1 cellular context compared by ENCODE assay signal in the genomic region with DNA sequence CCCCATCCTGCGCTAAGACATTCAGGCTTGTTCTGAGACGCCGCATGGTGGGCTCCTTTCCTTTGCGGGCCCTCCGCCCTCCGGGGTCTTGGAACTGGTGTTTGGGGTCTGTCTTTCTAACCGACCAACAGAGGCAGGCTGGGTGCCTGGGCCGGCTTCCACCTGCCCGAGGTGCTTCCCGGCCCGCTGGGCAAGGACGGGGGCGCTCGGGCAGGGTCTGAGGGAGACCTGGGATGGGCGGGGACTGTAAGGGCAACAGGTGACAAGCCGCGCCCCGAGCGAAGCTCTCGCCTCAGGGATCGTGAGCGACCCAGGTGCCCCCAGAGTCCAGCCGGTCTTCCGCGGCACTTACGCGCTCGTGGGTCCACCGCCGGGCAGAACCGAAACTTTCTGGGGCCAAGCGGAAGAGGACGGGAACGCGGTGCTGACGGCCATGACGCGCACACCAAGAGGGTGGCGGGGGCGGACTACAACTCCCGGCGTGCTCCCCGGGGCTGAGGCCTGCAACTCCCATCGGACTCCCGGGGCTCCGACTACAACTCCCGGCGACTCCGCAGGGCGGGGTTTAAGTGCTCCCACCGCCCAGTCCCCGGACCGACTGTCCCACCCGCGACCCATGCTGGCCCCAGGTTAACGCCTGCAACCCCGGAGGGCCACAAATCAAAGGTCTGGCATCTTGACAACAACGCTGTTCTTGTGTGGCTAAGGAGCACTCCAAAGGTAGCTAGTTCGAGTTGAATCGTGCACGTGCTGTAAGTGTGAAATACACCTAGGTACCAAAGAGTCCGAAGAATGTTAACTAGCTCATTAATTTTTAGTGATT.
TF ChIP-seq lines count a peak whose summit lies in the region.

A gene (minus strand): TSS at position 455 of the 823 bp plus-strand sequence. CDS start 10,914 bp downstream, outside the sequence.

TF ChIP-seq in HepG2, 621 proteins besides CTCF, POLR2A, EP300 and RAD21 (continued from another document and continues in another):
- TF ChIP-seq, protein P1, sequence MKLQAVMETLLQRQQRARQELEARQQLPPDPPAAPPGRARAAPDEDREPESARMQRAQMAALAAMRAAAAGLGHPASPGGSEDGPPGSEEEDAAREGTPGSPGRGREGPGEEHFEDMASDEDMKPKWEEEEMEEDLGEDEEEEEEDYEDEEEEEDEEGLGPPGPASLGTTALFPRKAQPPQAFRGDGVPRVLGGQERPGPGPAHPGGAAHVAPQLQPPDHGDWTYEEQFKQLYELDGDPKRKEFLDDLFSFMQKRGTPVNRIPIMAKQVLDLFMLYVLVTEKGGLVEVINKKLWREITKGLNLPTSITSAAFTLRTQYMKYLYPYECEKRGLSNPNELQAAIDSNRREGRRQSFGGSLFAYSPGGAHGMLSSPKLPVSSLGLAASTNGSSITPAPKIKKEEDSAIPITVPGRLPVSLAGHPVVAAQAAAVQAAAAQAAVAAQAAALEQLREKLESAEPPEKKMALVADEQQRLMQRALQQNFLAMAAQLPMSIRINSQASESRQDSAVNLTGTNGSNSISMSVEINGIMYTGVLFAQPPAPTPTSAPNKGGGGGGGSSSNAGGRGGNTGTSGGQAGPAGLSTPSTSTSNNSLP (IDR thresholded peaks at IDR 0.05; ENCODE audit: low read depth, low read length), result no peak
- TF ChIP-seq KDM5A (IDR thresholded peaks at IDR 0.05; ENCODE audit: borderline replicate concordance, low read length) (no peak), ZNF564 (CRISPR knock-in tag; IDR thresholded peaks at IDR 0.05) (peak; percentile 96), ZMAT3 (CRISPR knock-in tag; conservative IDR thresholded peaks at IDR 0.05) (peak; percentile 69), ZNF619 (CRISPR knock-in tag; IDR thresholded peaks at IDR 0.05) (no peak; the same call in 1 of the 2 replicates), KMT2A (CRISPR knock-in tag; IDR thresholded peaks at IDR 0.05) (peak; percentile 31; the same call in 1 of the 2 replicates), THAP11 (CRISPR knock-in tag; IDR thresholded peaks at IDR 0.05) (peak; percentile 99), ZNF589 (CRISPR knock-in tag; conservative IDR thresholded peaks at IDR 0.05) (no peak), ARNT2 (CRISPR knock-in tag; IDR thresholded peaks at IDR 0.05; ENCODE audit: low read depth) (peak; percentile 46; the same call in 1 of the 2 replicates), TRIM24 (CRISPR knock-in tag; IDR thresholded peaks at IDR 0.05) (no peak), ZNF260 (CRISPR knock-in tag; IDR thresholded peaks at IDR 0.05; ENCODE audit: borderline replicate concordance, low read depth) (no peak), SIX1 (CRISPR knock-in tag; IDR thresholded peaks at IDR 0.05; ENCODE audit: borderline replicate concordance) (no peak), ZFP1 (CRISPR knock-in tag; IDR thresholded peaks at IDR 0.05) (peak; percentile 33; the same call in 1 of the 2 replicates), ZNF263 (CRISPR knock-in tag; IDR thresholded peaks at IDR 0.05) (peak; percentile 96), SAFB2 (CRISPR knock-in tag; IDR thresholded peaks at IDR 0.05; ENCODE audit: borderline replicate concordance, low read depth) (peak; percentile 71; the same call in 1 of the 2 replicates), POLR2AphosphoS2 (IDR thresholded peaks at IDR 0.05; ENCODE audit: low read depth, low read length) (no peak), BORCS8-MEF2B (CRISPR knock-in tag; IDR thresholded peaks at IDR 0.05) (peak; percentile 76; the same call in 1 of the 2 replicates), NFIC (IDR thresholded peaks at IDR 0.05; ENCODE audit: low read length) (no peak), SRY (CRISPR knock-in tag; IDR thresholded peaks at IDR 0.05) (0 out of 2 replicates have a peak, but pooled peaks have one; percentile 53), ZNF274 (CRISPR knock-in tag; IDR thresholded peaks at IDR 0.05) (0 out of 2 replicates have a peak, but pooled peaks have one; percentile 30), DNMT1 (CRISPR knock-in tag; IDR thresholded peaks at IDR 0.05) (0 out of 2 replicates have a peak, but pooled peaks have one; percentile 75), GATAD1 (CRISPR knock-in tag; IDR thresholded peaks at IDR 0.05) (peak; percentile 68), NFYB (CRISPR knock-in tag; IDR thresholded peaks at IDR 0.05) (peak; percentile 21; the same call in 1 of the 2 replicates), SPEN (CRISPR knock-in tag; IDR thresholded peaks at IDR 0.05; ENCODE audit: low read depth) (peak; percentile 86; the same call in 1 of the 2 replicates), ZNF788 (CRISPR knock-in tag; IDR thresholded peaks at IDR 0.05; ENCODE audit: borderline replicate concordance) (peak; percentile 89), ZNF34 (CRISPR knock-in tag; IDR thresholded peaks at IDR 0.05; ENCODE audit: borderline replicate concordance) (0 out of 2 replicates have a peak, but pooled peaks have one; percentile 58), ZNF530 (CRISPR knock-in tag; IDR thresholded peaks at IDR 0.05; ENCODE audit: low read depth) (no peak), NBN (conservative IDR thresholded peaks at IDR 0.05) (no peak), ELF3 (CRISPR knock-in tag; IDR thresholded peaks at IDR 0.05) (peak; percentile 72), RFX5 (IDR thresholded peaks at IDR 0.05; ENCODE audit: low read depth, low read length) (no peak), KDM3A (CRISPR knock-in tag; IDR thresholded peaks at IDR 0.05; ENCODE audit: low read depth) (no peak), KAT7 (CRISPR knock-in tag; IDR thresholded peaks at IDR 0.05; ENCODE audit: borderline replicate concordance) (peak; percentile 50; the same call in 1 of the 2 replicates), ZBTB8A (CRISPR knock-in tag; IDR thresholded peaks at IDR 0.05; ENCODE audit: borderline replicate concordance, low read depth) (no peak), LCORL (IDR thresholded peaks at IDR 0.05) (no peak), LCORL (CRISPR knock-in tag; IDR thresholded peaks at IDR 0.05) (peak; percentile 18; the same call in 1 of the 2 replicates), KDM2A (CRISPR knock-in tag; IDR thresholded peaks at IDR 0.05; ENCODE audit: borderline replicate concordance, low read depth) (peak; percentile 80; the same call in 1 of the 2 replicates), ISL2 (CRISPR knock-in tag; IDR thresholded peaks at IDR 0.05) (peak; percentile 26; the same call in 1 of the 2 replicates)
- TF ChIP-seq, protein P2, sequence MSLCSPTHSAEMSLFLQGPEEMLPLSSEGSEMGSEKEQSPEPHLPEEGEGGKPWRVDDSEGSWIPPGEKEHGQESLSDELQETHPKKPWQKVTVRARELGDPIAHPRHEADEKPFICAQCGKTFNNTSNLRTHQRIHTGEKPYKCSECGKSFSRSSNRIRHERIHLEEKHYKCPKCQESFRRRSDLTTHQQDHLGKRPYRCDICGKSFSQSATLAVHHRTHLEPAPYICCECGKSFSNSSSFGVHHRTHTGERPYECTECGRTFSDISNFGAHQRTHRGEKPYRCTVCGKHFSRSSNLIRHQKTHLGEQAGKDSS (CRISPR knock-in tag; IDR thresholded peaks at IDR 0.05; ENCODE audit: borderline replicate concordance, low read depth), result no peak; the same call in 1 of the 2 replicates
- TF ChIP-seq, protein P3, sequence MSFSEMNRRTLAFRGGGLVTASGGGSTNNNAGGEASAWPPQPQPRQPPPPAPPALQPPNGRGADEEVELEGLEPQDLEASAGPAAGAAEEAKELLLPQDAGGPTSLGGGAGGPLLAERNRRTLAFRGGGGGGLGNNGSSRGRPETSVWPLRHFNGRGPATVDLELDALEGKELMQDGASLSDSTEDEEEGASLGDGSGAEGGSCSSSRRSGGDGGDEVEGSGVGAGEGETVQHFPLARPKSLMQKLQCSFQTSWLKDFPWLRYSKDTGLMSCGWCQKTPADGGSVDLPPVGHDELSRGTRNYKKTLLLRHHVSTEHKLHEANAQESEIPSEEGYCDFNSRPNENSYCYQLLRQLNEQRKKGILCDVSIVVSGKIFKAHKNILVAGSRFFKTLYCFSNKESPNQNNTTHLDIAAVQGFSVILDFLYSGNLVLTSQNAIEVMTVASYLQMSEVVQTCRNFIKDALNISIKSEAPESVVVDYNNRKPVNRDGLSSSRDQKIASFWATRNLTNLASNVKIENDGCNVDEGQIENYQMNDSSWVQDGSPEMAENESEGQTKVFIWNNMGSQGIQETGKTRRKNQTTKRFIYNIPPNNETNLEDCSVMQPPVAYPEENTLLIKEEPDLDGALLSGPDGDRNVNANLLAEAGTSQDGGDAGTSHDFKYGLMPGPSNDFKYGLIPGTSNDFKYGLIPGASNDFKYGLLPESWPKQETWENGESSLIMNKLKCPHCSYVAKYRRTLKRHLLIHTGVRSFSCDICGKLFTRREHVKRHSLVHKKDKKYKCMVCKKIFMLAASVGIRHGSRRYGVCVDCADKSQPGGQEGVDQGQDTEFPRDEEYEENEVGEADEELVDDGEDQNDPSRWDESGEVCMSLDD (CRISPR knock-in tag; IDR thresholded peaks at IDR 0.05; ENCODE audit: borderline replicate concordance), result no peak
- TF ChIP-seq, protein P4, sequence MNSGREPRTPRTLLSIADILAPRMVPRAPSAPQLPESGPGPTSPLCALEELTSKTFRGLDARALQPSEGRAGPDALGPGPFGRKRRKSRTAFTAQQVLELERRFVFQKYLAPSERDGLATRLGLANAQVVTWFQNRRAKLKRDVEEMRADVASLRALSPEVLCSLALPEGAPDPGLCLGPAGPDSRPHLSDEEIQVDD (CRISPR knock-in tag; IDR thresholded peaks at IDR 0.05; ENCODE audit: borderline replicate concordance), result peak; percentile 22; the same call in 1 of the 2 replicates
- TF ChIP-seq, protein P5, sequence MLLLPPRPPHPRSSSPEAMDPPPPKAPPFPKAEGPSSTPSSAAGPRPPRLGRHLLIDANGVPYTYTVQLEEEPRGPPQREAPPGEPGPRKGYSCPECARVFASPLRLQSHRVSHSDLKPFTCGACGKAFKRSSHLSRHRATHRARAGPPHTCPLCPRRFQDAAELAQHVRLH (CRISPR knock-in tag; IDR thresholded peaks at IDR 0.05; ENCODE audit: borderline replicate concordance, low read depth), result 0 out of 2 replicates have a peak, but pooled peaks have one; percentile 39
- TF ChIP-seq, protein P6, sequence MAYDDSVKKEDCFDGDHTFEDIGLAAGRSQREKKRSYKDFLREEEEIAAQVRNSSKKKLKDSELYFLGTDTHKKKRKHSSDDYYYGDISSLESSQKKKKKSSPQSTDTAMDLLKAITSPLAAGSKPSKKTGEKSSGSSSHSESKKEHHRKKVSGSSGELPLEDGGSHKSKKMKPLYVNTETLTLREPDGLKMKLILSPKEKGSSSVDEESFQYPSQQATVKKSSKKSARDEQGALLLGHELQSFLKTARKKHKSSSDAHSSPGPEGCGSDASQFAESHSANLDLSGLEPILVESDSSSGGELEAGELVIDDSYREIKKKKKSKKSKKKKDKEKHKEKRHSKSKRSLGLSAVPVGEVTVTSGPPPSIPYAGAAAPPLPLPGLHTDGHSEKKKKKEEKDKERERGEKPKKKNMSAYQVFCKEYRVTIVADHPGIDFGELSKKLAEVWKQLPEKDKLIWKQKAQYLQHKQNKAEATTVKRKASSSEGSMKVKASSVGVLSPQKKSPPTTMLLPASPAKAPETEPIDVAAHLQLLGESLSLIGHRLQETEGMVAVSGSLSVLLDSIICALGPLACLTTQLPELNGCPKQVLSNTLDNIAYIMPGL (CRISPR knock-in tag; IDR thresholded peaks at IDR 0.05; ENCODE audit: borderline replicate concordance in 1 of 2, low read depth in 1 of 2), result peak; percentile 55 to 83; a peak in 3 of 4 replicates
- TF ChIP-seq, protein P7, sequence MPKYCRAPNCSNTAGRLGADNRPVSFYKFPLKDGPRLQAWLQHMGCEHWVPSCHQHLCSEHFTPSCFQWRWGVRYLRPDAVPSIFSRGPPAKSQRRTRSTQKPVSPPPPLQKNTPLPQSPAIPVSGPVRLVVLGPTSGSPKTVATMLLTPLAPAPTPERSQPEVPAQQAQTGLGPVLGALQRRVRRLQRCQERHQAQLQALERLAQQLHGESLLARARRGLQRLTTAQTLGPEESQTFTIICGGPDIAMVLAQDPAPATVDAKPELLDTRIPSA (CRISPR knock-in tag; IDR thresholded peaks at IDR 0.05; ENCODE audit: borderline replicate concordance), result no peak
- TF ChIP-seq, protein P8, sequence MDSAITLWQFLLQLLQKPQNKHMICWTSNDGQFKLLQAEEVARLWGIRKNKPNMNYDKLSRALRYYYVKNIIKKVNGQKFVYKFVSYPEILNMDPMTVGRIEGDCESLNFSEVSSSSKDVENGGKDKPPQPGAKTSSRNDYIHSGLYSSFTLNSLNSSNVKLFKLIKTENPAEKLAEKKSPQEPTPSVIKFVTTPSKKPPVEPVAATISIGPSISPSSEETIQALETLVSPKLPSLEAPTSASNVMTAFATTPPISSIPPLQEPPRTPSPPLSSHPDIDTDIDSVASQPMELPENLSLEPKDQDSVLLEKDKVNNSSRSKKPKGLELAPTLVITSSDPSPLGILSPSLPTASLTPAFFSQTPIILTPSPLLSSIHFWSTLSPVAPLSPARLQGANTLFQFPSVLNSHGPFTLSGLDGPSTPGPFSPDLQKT (CRISPR knock-in tag; IDR thresholded peaks at IDR 0.05; ENCODE audit: borderline replicate concordance), result no peak
- TF ChIP-seq, protein P9, sequence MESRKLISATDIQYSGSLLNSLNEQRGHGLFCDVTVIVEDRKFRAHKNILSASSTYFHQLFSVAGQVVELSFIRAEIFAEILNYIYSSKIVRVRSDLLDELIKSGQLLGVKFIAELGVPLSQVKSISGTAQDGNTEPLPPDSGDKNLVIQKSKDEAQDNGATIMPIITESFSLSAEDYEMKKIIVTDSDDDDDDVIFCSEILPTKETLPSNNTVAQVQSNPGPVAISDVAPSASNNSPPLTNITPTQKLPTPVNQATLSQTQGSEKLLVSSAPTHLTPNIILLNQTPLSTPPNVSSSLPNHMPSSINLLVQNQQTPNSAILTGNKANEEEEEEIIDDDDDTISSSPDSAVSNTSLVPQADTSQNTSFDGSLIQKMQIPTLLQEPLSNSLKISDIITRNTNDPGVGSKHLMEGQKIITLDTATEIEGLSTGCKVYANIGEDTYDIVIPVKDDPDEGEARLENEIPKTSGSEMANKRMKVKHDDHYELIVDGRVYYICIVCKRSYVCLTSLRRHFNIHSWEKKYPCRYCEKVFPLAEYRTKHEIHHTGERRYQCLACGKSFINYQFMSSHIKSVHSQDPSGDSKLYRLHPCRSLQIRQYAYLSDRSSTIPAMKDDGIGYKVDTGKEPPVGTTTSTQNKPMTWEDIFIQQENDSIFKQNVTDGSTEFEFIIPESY (CRISPR knock-in tag; IDR thresholded peaks at IDR 0.05), result no peak
- TF ChIP-seq, protein P10, sequence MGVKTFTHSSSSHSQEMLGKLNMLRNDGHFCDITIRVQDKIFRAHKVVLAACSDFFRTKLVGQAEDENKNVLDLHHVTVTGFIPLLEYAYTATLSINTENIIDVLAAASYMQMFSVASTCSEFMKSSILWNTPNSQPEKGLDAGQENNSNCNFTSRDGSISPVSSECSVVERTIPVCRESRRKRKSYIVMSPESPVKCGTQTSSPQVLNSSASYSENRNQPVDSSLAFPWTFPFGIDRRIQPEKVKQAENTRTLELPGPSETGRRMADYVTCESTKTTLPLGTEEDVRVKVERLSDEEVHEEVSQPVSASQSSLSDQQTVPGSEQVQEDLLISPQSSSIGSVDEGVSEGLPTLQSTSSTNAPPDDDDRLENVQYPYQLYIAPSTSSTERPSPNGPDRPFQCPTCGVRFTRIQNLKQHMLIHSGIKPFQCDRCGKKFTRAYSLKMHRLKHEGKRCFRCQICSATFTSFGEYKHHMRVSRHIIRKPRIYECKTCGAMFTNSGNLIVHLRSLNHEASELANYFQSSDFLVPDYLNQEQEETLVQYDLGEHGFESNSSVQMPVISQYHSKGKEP (CRISPR knock-in tag; IDR thresholded peaks at IDR 0.05), result peak; percentile 65; the same call in 1 of the 2 replicates
- TF ChIP-seq, protein P11, sequence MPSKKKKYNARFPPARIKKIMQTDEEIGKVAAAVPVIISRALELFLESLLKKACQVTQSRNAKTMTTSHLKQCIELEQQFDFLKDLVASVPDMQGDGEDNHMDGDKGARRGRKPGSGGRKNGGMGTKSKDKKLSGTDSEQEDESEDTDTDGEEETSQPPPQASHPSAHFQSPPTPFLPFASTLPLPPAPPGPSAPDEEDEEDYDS (CRISPR knock-in tag; IDR thresholded peaks at IDR 0.05), result no peak
